ENCODE assay signal across 1 cellular context in the genomic region with DNA sequence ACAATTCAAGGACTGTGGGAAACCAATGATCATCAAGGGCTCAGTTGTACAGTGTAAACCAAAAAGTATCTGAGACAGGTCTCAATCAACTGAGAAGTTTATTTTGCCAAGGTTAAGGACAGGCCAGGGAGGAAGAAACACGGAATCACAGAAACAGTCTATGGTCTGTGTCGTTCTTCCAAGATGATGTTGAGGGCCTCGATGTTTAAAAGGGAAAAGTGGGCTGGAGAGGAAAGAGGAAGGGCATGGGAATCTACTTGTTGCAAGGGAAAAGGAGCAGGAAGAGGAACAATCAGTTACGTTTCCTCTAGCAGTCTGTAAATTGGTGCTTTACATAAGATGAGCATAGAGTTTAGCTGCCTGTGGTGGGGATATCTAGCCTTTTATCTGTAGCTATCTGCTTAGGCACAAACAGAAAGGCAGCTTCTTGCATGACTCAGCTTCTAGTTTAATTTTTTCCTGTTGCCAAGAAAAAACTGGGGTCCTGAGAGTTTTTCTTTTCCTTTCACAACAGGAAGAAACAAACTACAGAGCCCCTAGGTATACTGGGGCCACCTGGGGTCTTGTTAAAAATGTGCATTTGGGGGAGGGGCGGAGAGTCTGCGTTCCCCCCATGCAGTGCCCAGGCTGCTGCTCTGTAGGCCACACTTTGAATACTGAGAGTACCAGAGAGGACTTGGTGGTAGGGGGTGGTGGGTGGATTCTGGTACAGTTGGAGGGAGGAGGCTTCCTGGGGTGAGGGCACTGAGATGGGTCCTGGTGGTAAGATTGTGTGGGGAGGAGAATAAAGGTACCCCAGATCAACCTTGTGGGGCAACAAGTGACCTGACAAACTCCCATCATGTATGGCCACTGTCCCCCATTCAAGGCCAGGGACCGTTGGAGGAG.
TF ChIP-seq lines count a peak whose summit lies in the region.

No MANE protein-coding gene starts in this region.

TF ChIP-seq in HCT116, 20 proteins besides CTCF, POLR2A, EP300 and RAD21 (continued from another document):
- TF ChIP-seq EZH2phosphoT487 (IDR thresholded peaks at IDR 0.05; ENCODE audit: borderline replicate concordance) (no peak), FOSL1 (IDR thresholded peaks at IDR 0.05; ENCODE audit: low read depth) (no peak)
